11 cellular contexts compared by ENCODE assay signal in genomic region chr4:182862166-182862875, GRCh38. TPM values are rescaled to one million over a fixed set of nuclear protein-coding genes. Genes with fewer than 3 reads are reported as not detected.
DNase-seq lines count a peak whose midpoint lies in the region; ATAC-seq and TF ChIP-seq lines count a peak whose summit lies in the region.
"Had no signal": no experiment of that assay in that cellular context is flagged by ENCODE, and none has a peak within 500 bp of the region (broad histone marks: within the 10 kb centered on the region; RNA-seq: fewer than 3 reads in every experiment).

No MANE protein-coding gene starts in this region.

- no peaks in the 10 kb centered on the region for H3K27me3 ChIP-seq in body of pancreas
- H3K27me3 ChIP-seq in liver (ENCODE audit: control insufficient read depth in 4 of 4, insufficient read depth in 4 of 4, low read length in 3 of 4) = no peaks in the 10 kb centered on the region

- intact Hi-C loops in body of pancreas (cut with DNase I) = no loop called here

- H3K4me3 ChIP-seq in body of pancreas = no peak overlapping the region
- no peak overlapping the region for H3K4me3 ChIP-seq in liver (ENCODE audit: low read depth in 1 of 3, low read length in 3 of 3)
- no peak overlapping the region for H3K4me3 ChIP-seq in coronary artery

- H3K9me3 ChIP-seq in body of pancreas (no peaks in the 10 kb centered on the region), liver (ENCODE audit: control insufficient read depth in 4 of 4, low read length in 3 of 4) (no peaks in the 10 kb centered on the region)

- ATAC-seq in body of pancreas = peak; percentile 54
- no peak for ATAC-seq in GM21529 (IDR thresholded peaks at IDR 0.05; ENCODE audit: unreplicated experiment)

- 9 to 26% methylated on average over 9 to 17 of the region's 17 CpGs for WGBS in body of pancreas, 2 donors
- 57% methylated on average over 17 of the region's 17 CpGs for WGBS in liver

- no peak for TF ChIP-seq POLR2A in body of pancreas (IDR thresholded peaks at IDR 0.05)

- H3K27ac ChIP-seq in body of pancreas (peak overlapping the region; percentile 70 to 89 (median 79)), liver (ENCODE audit: low read depth in 1 of 2, low read length in 2 of 2) (peak overlapping the region; percentile 0 to 51), coronary artery (no peak overlapping the region)

- TF ChIP-seq RAD21 in liver (IDR thresholded peaks at IDR 0.05) = peak; percentile 23 to 41

- H3K4me1 ChIP-seq in body of pancreas (peaks cover 24% of the 10 kb centered on the region), liver (ENCODE audit: control insufficient read depth in 4 of 4, insufficient read depth in 4 of 4, low read length in 3 of 4) (peaks cover 0 to 23% (median 14%) of the 10 kb centered on the region in 4 donors)

- H3K36me3 ChIP-seq in body of pancreas (replicated peaks in 1 of 2; ENCODE audit: insufficient read depth in 1 of 2, low read depth in 2 of 2) (no peaks in the 10 kb centered on the region), liver (ENCODE audit: control insufficient read depth in 4 of 4, insufficient read depth in 3 of 4, low read depth in 1 of 4, low read length in 3 of 4) (peaks cover 0 to under 1% (median 0%) of the 10 kb centered on the region in 4 donors)

- no peak overlapping the region for H3K9ac ChIP-seq in liver (ENCODE audit: low read depth in 1 of 2, low read length in 2 of 2)

- DNase-seq in COR-L47 (lab: John Stamatoyannopoulos, UW) = peak; percentile 66
- peak; percentile 42 for DNase-seq in NCI-H1105 (lab: John Stamatoyannopoulos, UW)
- DNase-seq in body of pancreas = peak in 3 of 4 donors; percentile 25 to 67 (median 32)
- no peak for DNase-seq in stimulated activated CD4-positive, alpha-beta T cell treated with anti-CD3 and anti-CD28 coated beads, Interleukin-4, amount 100 ng/mL, for 1 hour
- no peak for DNase-seq in coronary artery (ENCODE audit: low spot score)
- DNase-seq in HK-2 (ENCODE audit: unreplicated experiment) = no peak
- DNase-seq: activated effector memory CD4-positive, alpha-beta T cell treated with anti-CD3 and anti-CD28 coated beads, Interleukin-2, amount 50 U/mL, for 16 hours; central memory CD4-positive, alpha-beta T cell; stimulated activated CD8-positive, alpha-beta memory T cell treated with anti-CD3 and anti-CD28 coated beads, Interleukin-4, amount 100 ng/mL, for 48 hours had no signal

- TF ChIP-seq CTCF in body of pancreas (IDR thresholded peaks at IDR 0.05) (peak in 4 of 7 experiments; percentile 33 to 43 (median 38)), liver (IDR thresholded peaks at IDR 0.05; ENCODE audit: low read depth, low read length, missing input control) (no peak), coronary artery (IDR thresholded peaks at IDR 0.05) (no peak)

TF ChIP-seq in liver, 16 proteins besides CTCF, POLR2A, EP300 and RAD21:
- peak; percentile 39 to 44 for TF ChIP-seq RXRA (IDR thresholded peaks at IDR 0.05)
- no peak for TF ChIP-seq JUND (IDR thresholded peaks at IDR 0.05)
- TF ChIP-seq SP1 (IDR thresholded peaks at IDR 0.05) = peak; percentile 42
- no peak for TF ChIP-seq REST (IDR thresholded peaks at IDR 0.05)
- peak; percentile 9 to 37 for TF ChIP-seq HNF4A (conservative IDR thresholded peaks at IDR 0.05)

RNA-seq across cellular contexts. Expression of gene DCTD, which starts 54.9 kb away (rescaled TPM):
- total RNA-seq in body of pancreas (10 to 100 TPM; 27.0 to 39.7 TPM), liver (10 to 100 TPM; 39.6 to 52.9 TPM)
- 10 to 100 TPM; 36.9 to 49.7 TPM for polyA plus RNA-seq in liver

Comparison
In these comparisons a context has a peak if more than half of its experiments do, and no peak if none do; other contexts are left out.
1. DNase-seq: peak in COR-L47 (single experiment), NCI-H1105 (single experiment) and body of pancreas (3 of 4); none in stimulated activated CD4-positive, alpha-beta T cell treated with anti-CD3 and anti-CD28 coated beads, Interleukin-4, amount 100 ng/mL, for 1 hour (single experiment), coronary artery (single experiment) and HK-2 (single experiment).
2. H3K27ac ChIP-seq: peak in body of pancreas (4 of 4) and liver (2 of 2); none in coronary artery (0 of 2).
3. CTCF ChIP-seq: peak in body of pancreas (4 of 7); none in liver (single experiment) and coronary artery (single experiment).